Comparison of ENCODE assay signal across 16 cellular contexts in the genomic region with DNA sequence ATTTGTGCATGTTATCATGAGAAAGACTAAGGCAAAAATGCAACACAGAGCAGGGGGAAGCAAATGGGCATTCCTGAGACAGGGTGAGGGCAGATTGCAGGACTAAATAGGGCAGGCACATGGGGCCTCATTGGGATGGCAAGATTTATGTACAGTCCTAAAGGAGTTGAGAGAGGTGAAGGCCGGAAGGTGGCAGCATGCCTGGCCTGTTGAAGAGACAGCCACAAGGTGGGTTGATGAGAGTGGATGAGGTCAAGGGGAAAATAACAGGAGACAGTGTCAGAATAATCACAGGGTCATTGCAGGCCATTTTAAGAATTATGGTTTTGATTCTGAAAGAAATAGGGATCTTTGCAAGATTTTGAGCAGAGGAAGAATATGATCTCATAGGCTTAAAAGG. TPM values are rescaled to one million over a fixed set of nuclear protein-coding genes. Genes with fewer than 3 reads are reported as not detected.
"Had no signal": no experiment of that assay in that cellular context is flagged by ENCODE, and none has a peak within 500 bp of the region (broad histone marks: within the 10 kb centered on the region; RNA-seq: fewer than 3 reads in every experiment).

No MANE protein-coding gene starts in this region.

- H3K27ac Mint-ChIP-seq: activated CD4-positive, alpha-beta memory T cell treated with anti-CD3 and anti-CD28 coated beads, Interleukin-2, amount 10 ng/mL, durations not matched to agents 7 days and 5 days; naive thymus-derived CD8-positive, alpha-beta T cell had no signal

- H3K4me3 ChIP-seq: dorsolateral prefrontal cortex, esophagus muscularis mucosa, mucosa of descending colon, skin epidermis had no signal

- H3K4me1 Mint-ChIP-seq: activated CD4-positive, alpha-beta memory T cell treated with anti-CD3 and anti-CD28 coated beads, Interleukin-2, amount 10 ng/mL, durations not matched to agents 7 days and 5 days; naive thymus-derived CD8-positive, alpha-beta T cell had no signal

- DNase-seq: activated CD4-positive, alpha-beta memory T cell treated with anti-CD3 and anti-CD28 coated beads, Interleukin-2, amount 10 ng/mL, durations not matched to agents 7 days and 5 days; activated CD8-positive, alpha-beta memory T cell treated with anti-CD3 and anti-CD28 coated beads, Interleukin-2, amount 50 U/mL, for 48 hours; activated naive CD4-positive, alpha-beta T cell; aorta; dorsolateral prefrontal cortex; glutamatergic neuron; left cardiac atrium; mucosa of descending colon; naive thymus-derived CD8-positive, alpha-beta T cell; posterior cingulate gyrus had no signal

- H3K27ac ChIP-seq: dorsolateral prefrontal cortex, esophagus muscularis mucosa, neutrophil, skin epidermis had no signal

- H3K4me3 Mint-ChIP-seq: activated CD4-positive, alpha-beta memory T cell treated with anti-CD3 and anti-CD28 coated beads, Interleukin-2, amount 10 ng/mL, durations not matched to agents 7 days and 5 days; naive thymus-derived CD8-positive, alpha-beta T cell had no signal

- H3K36me3 ChIP-seq: esophagus muscularis mucosa, neutrophil had no signal

- H3K36me3 Mint-ChIP-seq: naive thymus-derived CD8-positive, alpha-beta T cell had no signal

- H3K4me1 ChIP-seq: esophagus muscularis mucosa had no signal

- ATAC-seq: left cardiac atrium; mucosa of descending colon; naive thymus-derived CD8-positive, alpha-beta T cell had no signal

- H3K27me3 ChIP-seq: neutrophil had no signal

- H3K9me3 ChIP-seq: esophagus muscularis mucosa, mucosa of descending colon, neutrophil had no signal

- H3K9me3 Mint-ChIP-seq: activated CD4-positive, alpha-beta memory T cell treated with anti-CD3 and anti-CD28 coated beads, Interleukin-2, amount 10 ng/mL, durations not matched to agents 7 days and 5 days; naive thymus-derived CD8-positive, alpha-beta T cell had no signal

RNA-seq across cellular contexts. Expression of gene PAH, which starts 21.0 kb away (rescaled TPM):
- total RNA-seq: activated CD4-positive, alpha-beta memory T cell treated with anti-CD3 and anti-CD28 coated beads, Interleukin-2, amount 10 ng/mL, durations not matched to agents 7 days and 5 days; aorta; bronchial epithelial cell; esophagus muscularis mucosa; fibroblast of villous mesenchyme; lung microvascular endothelial cell; mucosa of descending colon had no signal
- polyA plus RNA-seq: aorta; naive thymus-derived CD8-positive, alpha-beta T cell had no signal
